In genomic region chr12:54000774-54001114, GRCh38 we compare ENCODE assay signal across 12 cellular contexts. TPM values are rescaled to one million over a fixed set of nuclear protein-coding genes. Genes with fewer than 3 reads are reported as not detected.
DNase-seq lines count a peak whose midpoint lies in the region; ATAC-seq and TF ChIP-seq lines count a peak whose summit lies in the region.
"Had no signal": no experiment of that assay in that cellular context is flagged by ENCODE, and none has a peak within 500 bp of the region (broad histone marks: within the 10 kb centered on the region; RNA-seq: fewer than 3 reads in every experiment).

No MANE protein-coding gene starts in this region.

- H3K4me2 ChIP-seq in skeletal muscle satellite cell (ENCODE audit: low read length) = peak overlapping the region; percentile 100

- peak overlapping the region; percentile 84 for H3K27ac ChIP-seq in C4-2B
- H3K27ac ChIP-seq in SJCRH30 = peak overlapping the region; percentile 62

- H3K4me1 ChIP-seq in SJCRH30 = no peaks in the 10 kb centered on the region
- peaks cover 73% of the 10 kb centered on the region for H3K4me1 ChIP-seq in skeletal muscle satellite cell (ENCODE audit: control insufficient read depth, insufficient read depth, low read length)

- ATAC-seq in HG03521 (IDR thresholded peaks at IDR 0.05; ENCODE audit: unreplicated experiment) (no peak), HG02970 (IDR thresholded peaks at IDR 0.05; ENCODE audit: low FRiP score, unreplicated experiment) (no peak), HG03432 (IDR thresholded peaks at IDR 0.05; ENCODE audit: unreplicated experiment) (no peak), GM21423 (IDR thresholded peaks at IDR 0.05; ENCODE audit: unreplicated experiment) (no peak)
- ATAC-seq: activated naive CD4-positive, alpha-beta T cell treated with anti-CD3 and anti-CD28 coated beads, Interleukin-2, amount 50 U/mL, for 72 hours; left lobe of liver had no signal

- TF ChIP-seq CTCF in C4-2B (conservative IDR thresholded peaks at IDR 0.05) (no peak), fibroblast of the aortic adventitia (IDR thresholded peaks at IDR 0.05; ENCODE audit: insufficient read depth, low read length) (no peak)

- H3K4me3 ChIP-seq in SJCRH30 = peak overlapping the region; percentile 73
- peak overlapping the region; percentile 62 for H3K4me3 ChIP-seq in fibroblast of the aortic adventitia (ENCODE audit: low read depth, low read length)
- H3K4me3 ChIP-seq in skeletal muscle satellite cell (ENCODE audit: low read length) = peak overlapping the region; percentile 85

- no peaks in the 10 kb centered on the region for H3K27me3 ChIP-seq in SJCRH30
- H3K27me3 ChIP-seq in skeletal muscle satellite cell (ENCODE audit: control insufficient read depth, insufficient read depth, low read length) = no peaks in the 10 kb centered on the region

- H3K36me3 ChIP-seq in SJCRH30 = no peaks in the 10 kb centered on the region
- H3K36me3 ChIP-seq in skeletal muscle satellite cell (ENCODE audit: insufficient read depth, low read length) = peaks cover 20% of the 10 kb centered on the region

- DNase-seq in SJCRH30 (no peak), fibroblast of the aortic adventitia (ENCODE audit: low read depth) (no peak)
- DNase-seq: cortex of kidney had no signal

- H3K9me3 ChIP-seq in SJCRH30 (replicated peaks) (no peaks in the 10 kb centered on the region), skeletal muscle satellite cell (replicated peaks; ENCODE audit: low read length) (no peaks in the 10 kb centered on the region)

- H3K9ac ChIP-seq in skeletal muscle satellite cell (ENCODE audit: low read depth, low read length) = peak overlapping the region; percentile 99

RNA-seq across cellular contexts. Expression of gene HOXC9, which starts 0.8 kb away (rescaled TPM):
- total RNA-seq in SJCRH30 (2014; rRNA removed; shearing (Covaris generic)) = 5.6 and 7.1 TPM in 2 replicates
- 0.65 TPM in 1 of 2 replicates, not detected in the other for total RNA-seq in fibroblast of the aortic adventitia (ENCODE audit: low replicate concordance)
- total RNA-seq in skeletal muscle satellite cell (2012; rRNA removed) = 4.1 and 7.6 TPM in 2 replicates
- total RNA-seq: activated naive CD4-positive, alpha-beta T cell treated with anti-CD3 and anti-CD28 coated beads, Interleukin-2, amount 50 U/mL, for 72 hours; left lobe of liver had no signal

RNA-seq across cellular contexts. Expression of gene HOXC8, which starts 8.0 kb away (rescaled TPM):
- 0.05 TPM in 1 of 2 replicates, not detected in the other for total RNA-seq in SJCRH30 (2014; rRNA removed; shearing (Covaris generic))
- 3.4 TPM in 1 of 2 replicates, not detected in the other for total RNA-seq in fibroblast of the aortic adventitia (ENCODE audit: low replicate concordance)
- total RNA-seq in skeletal muscle satellite cell (2012; rRNA removed) = 3.1 and 4.8 TPM in 2 replicates
- total RNA-seq: activated naive CD4-positive, alpha-beta T cell treated with anti-CD3 and anti-CD28 coated beads, Interleukin-2, amount 50 U/mL, for 72 hours; left lobe of liver; OCI-LY7 had no signal

RNA-seq across cellular contexts. Expression of gene HOXC10, which starts 15.8 kb away (rescaled TPM):
- 0.51 and 0.71 TPM in 2 replicates for total RNA-seq in SJCRH30 (2014; rRNA removed; shearing (Covaris generic))
- total RNA-seq in fibroblast of the aortic adventitia (ENCODE audit: low replicate concordance) = 0.25 TPM in 1 of 2 replicates, not detected in the other
- 1.8 and 3.7 TPM in 2 replicates for total RNA-seq in skeletal muscle satellite cell (2012; rRNA removed)
- total RNA-seq: activated naive CD4-positive, alpha-beta T cell treated with anti-CD3 and anti-CD28 coated beads, Interleukin-2, amount 50 U/mL, for 72 hours had no signal

RNA-seq across cellular contexts. Expression of gene HOTAIR, which starts 26.0 kb away (rescaled TPM):
- 1.0 and 1.5 TPM in 2 replicates for total RNA-seq in SJCRH30 (2014; rRNA removed; shearing (Covaris generic))
- not detected in 2 replicates for total RNA-seq in fibroblast of the aortic adventitia (ENCODE audit: low replicate concordance)
- total RNA-seq in skeletal muscle satellite cell (2012; rRNA removed) = 0.22 and 0.25 TPM in 2 replicates
- total RNA-seq: activated naive CD4-positive, alpha-beta T cell treated with anti-CD3 and anti-CD28 coated beads, Interleukin-2, amount 50 U/mL, for 72 hours; left lobe of liver had no signal

RNA-seq across cellular contexts. Expression of gene HOXC6, which starts 27.5 kb away (rescaled TPM):
- 1.3 and 2.2 TPM in 2 replicates for total RNA-seq in SJCRH30 (2014; rRNA removed; shearing (Covaris generic))
- 0.09 and 0.90 TPM in 2 replicates for total RNA-seq in fibroblast of the aortic adventitia (ENCODE audit: low replicate concordance)
- total RNA-seq in skeletal muscle satellite cell (2012; rRNA removed) = 2.5 and 4.6 TPM in 2 replicates
- total RNA-seq: activated naive CD4-positive, alpha-beta T cell treated with anti-CD3 and anti-CD28 coated beads, Interleukin-2, amount 50 U/mL, for 72 hours; left lobe of liver had no signal
